Comparison of ENCODE assay signal across 18 cellular contexts in the genomic region with DNA sequence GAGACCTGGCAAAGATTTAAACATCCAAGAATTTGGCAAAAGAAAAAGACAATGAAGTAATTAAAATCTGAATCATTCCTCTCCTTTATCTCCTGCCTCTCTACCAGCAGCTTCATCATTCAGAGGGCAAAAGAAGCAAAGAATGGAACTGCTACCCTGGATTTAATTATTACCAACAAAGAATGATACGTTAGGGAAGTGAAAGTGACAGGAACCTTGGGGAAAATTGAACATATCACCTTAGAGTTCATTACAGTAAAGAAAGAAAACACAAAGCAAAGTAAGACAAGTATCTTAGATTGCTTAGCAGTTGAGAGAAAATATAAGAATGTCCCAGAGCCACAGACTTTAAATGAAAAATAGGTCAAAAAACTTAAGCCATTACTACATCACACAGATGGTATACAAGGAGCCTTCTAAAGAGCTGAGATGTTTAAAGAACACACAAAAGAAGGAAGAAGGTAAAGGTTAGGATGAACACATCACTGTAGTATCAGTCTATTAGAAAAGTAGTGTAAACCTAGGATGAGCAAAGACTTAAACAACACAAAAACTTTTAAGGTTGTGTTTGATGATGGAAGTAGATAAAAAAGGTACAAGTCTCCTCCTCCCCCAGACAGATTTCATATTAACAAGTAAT. TPM values are rescaled to one million over a fixed set of nuclear protein-coding genes. Genes with fewer than 3 reads are reported as not detected.
DNase-seq lines count a peak whose midpoint lies in the region; ATAC-seq, FAIRE-seq and TF ChIP-seq lines count a peak whose summit lies in the region.
"Had no signal": no experiment of that assay in that cellular context is flagged by ENCODE, and none has a peak within 500 bp of the region (broad histone marks: within the 10 kb centered on the region; RNA-seq: fewer than 3 reads in every experiment).

No MANE protein-coding gene starts in this region.

- H3K27ac Mint-ChIP-seq in neural progenitor cell = no peak overlapping the region
- H3K27ac Mint-ChIP-seq: CD8-positive, alpha-beta memory T cell; GM23338 had no signal

- H3K36me3 ChIP-seq in neural progenitor cell = no peaks in the 10 kb centered on the region
- no peaks in the 10 kb centered on the region for H3K36me3 ChIP-seq in breast epithelium
- H3K36me3 ChIP-seq: BLaER1 had no signal

- H3K4me1 ChIP-seq in neural progenitor cell (peaks cover 14% of the 10 kb centered on the region), breast epithelium (no peaks in the 10 kb centered on the region)
- H3K4me1 ChIP-seq: BLaER1 had no signal

- no peaks in the 10 kb centered on the region for H3K4me1 Mint-ChIP-seq in neural progenitor cell
- H3K4me1 Mint-ChIP-seq: CD8-positive, alpha-beta memory T cell had no signal

- intact Hi-C loops in breast epithelium (cut with DNase I; ENCODE audit: low total_unique reads) = no loop called here

- DNase-seq in GM18507 (ENCODE audit: extremely low spot score, insufficient read length, low read depth) = no peak
- no peak for DNase-seq in neural progenitor cell (ENCODE audit: low spot score)
- no peak for DNase-seq in breast epithelium (ENCODE audit: low spot score in 2 of 2)
- DNase-seq in COLO668 (lab: John Stamatoyannopoulos, UW; ENCODE audit: unreplicated experiment) = no peak
- no peak for DNase-seq in epidermal melanocyte (ENCODE audit: insufficient read length, low spot score)
- DNase-seq: 8988T; AML-193; CD8-positive, alpha-beta memory T cell; DMS53; H7; Karpas-422 had no signal

- H3K9me3 ChIP-seq in neural progenitor cell (ENCODE audit: low read depth) (no peaks in the 10 kb centered on the region), breast epithelium (peaks cover 2 to 5% of the 10 kb centered on the region in 2 donors)

- H3K4me3 ChIP-seq in neural progenitor cell = no peak overlapping the region
- H3K4me3 ChIP-seq in breast epithelium = no peak overlapping the region
- H3K4me3 ChIP-seq: BLaER1, GM23338, K562 had no signal

- H2AFZ ChIP-seq in neural progenitor cell (replicated peaks) = peak overlapping the region; percentile 14

- H3K27ac ChIP-seq in neural progenitor cell = no peak overlapping the region
- H3K27ac ChIP-seq in breast epithelium = no peak overlapping the region
- H3K27ac ChIP-seq: BLaER1 had no signal

- no peak overlapping the region for H3K9ac ChIP-seq in neural progenitor cell
- H3K9ac ChIP-seq: BLaER1 had no signal

- peak; percentile 56 for FAIRE-seq in GM18507 (lab: Jason Lieb, UNC)
- FAIRE-seq: GM19239, K562 had no signal

- ATAC-seq in GM19463 (IDR thresholded peaks at IDR 0.05; ENCODE audit: unreplicated experiment) (peak; percentile 50), HG03342 (IDR thresholded peaks at IDR 0.05; ENCODE audit: unreplicated experiment) (peak; percentile 76), GM18511 (IDR thresholded peaks at IDR 0.05; ENCODE audit: unreplicated experiment) (no peak)
- ATAC-seq: GM23338, K562 had no signal

- H3K4me2 ChIP-seq in neural progenitor cell = peak overlapping the region; percentile 26
- H3K4me2 ChIP-seq: BLaER1, GM23338 had no signal

- H3K79me2 ChIP-seq in neural progenitor cell (ENCODE audit: low read depth) = no peaks in the 10 kb centered on the region

- H4K20me1 ChIP-seq in neural progenitor cell (ENCODE audit: low read depth) = no peaks in the 10 kb centered on the region
- H4K20me1 ChIP-seq: BLaER1 had no signal

- no peak for TF ChIP-seq CTCF in neural progenitor cell (IDR thresholded peaks at IDR 0.05)
- no peak for TF ChIP-seq CTCF in breast epithelium (IDR thresholded peaks at IDR 0.05)

- H3K4me3 Mint-ChIP-seq in neural progenitor cell = no peak overlapping the region
- H3K4me3 Mint-ChIP-seq: CD8-positive, alpha-beta memory T cell; GM23338 had no signal

- peaks cover 9% of the 10 kb centered on the region for H3K9me3 Mint-ChIP-seq in neural progenitor cell

- H3F3A ChIP-seq in neural progenitor cell (ENCODE audit: low read depth) = no peaks in the 10 kb centered on the region

- no peaks in the 10 kb centered on the region for H3K27me3 Mint-ChIP-seq in neural progenitor cell (ENCODE audit: insufficient read depth, low read depth)

- no peaks in the 10 kb centered on the region for H3K36me3 Mint-ChIP-seq in neural progenitor cell

- H3K27me3 ChIP-seq in neural progenitor cell = no peaks in the 10 kb centered on the region
- no peaks in the 10 kb centered on the region for H3K27me3 ChIP-seq in breast epithelium
- H3K27me3 ChIP-seq: BLaER1 had no signal

- no peak for TF ChIP-seq POLR2A in breast epithelium (IDR thresholded peaks at IDR 0.05)

RNA-seq across cellular contexts. Expression of a gene that starts 17.5 kb away (rescaled TPM):
- total RNA-seq in neural progenitor cell (ENCODE audit: low replicate concordance) (11.3 and 12.9 TPM in 2 replicates), breast epithelium (1 to 10 TPM in 1 of 3 donors, under 1 TPM in 2; 0.33 to 1.1 (median 0.59) TPM)
- total RNA-seq: CD8-positive, alpha-beta memory T cell; K562 had no signal
